Comparison of ENCODE assay signal across 22 cellular contexts in genomic region chr11:56945526-56945925, GRCh38. TPM values are rescaled to one million over a fixed set of nuclear protein-coding genes. Genes with fewer than 3 reads are reported as not detected.
"Had no signal": no experiment of that assay in that cellular context is flagged by ENCODE, and none has a peak within 500 bp of the region (broad histone marks: within the 10 kb centered on the region; RNA-seq: fewer than 3 reads in every experiment).

No MANE protein-coding gene starts in this region.

RNA-seq across cellular contexts. Expression of gene OR5AK2, which starts 43.2 kb away (rescaled TPM):
- total RNA-seq: hepatocyte; kidney; kidney epithelial cell; left cardiac atrium; left colon; left lobe of liver; left lung; left ventricle myocardium inferior; left ventricle myocardium superior; liver; lower leg skin; lower lobe of right lung; lung; lung microvascular endothelial cell; mammary epithelial cell; mesenteric fat pad; mesothelial cell of epicardium; mononuclear cell; mucosa of descending colon; mucosa of gallbladder; myocyte; naive thymus-derived CD4-positive, alpha-beta T cell had no signal
